ENCODE assay signal across 10 cellular contexts in genomic region chr6:169858293-169858934, GRCh38.
"Had no signal": no experiment of that assay in that cellular context is flagged by ENCODE, and none has a peak within 500 bp of the region (broad histone marks: within the 10 kb centered on the region; RNA-seq: fewer than 3 reads in every experiment).

No MANE protein-coding gene starts in this region.

- H3K9me3 Mint-ChIP-seq: natural killer cell treated with Interleukin-12 subunit alpha and Interleukin-12 subunit beta and Interleukin-15 and Interleukin-18, amount 100 ng/mL, for 72 hours had no signal

- H3K27ac Mint-ChIP-seq: activated CD4-positive, alpha-beta memory T cell treated with anti-CD3 and anti-CD28 coated beads, Interleukin-2, amount 10 ng/mL, durations not matched to agents 7 days and 5 days; activated T-helper 1 cell treated with anti-CD3 and anti-CD28 coated beads, Interleukin-12 subunit alpha, Interleukin-12 subunit beta, Interleukin-2, Interleukin-4 antibody, amounts not matched to agents 30 ng/mL and 10 ng/mL and 1 ng/mL, durations not matched to agents 14 hours and 24 hours and 36 hours; natural killer cell treated with Interleukin-12 subunit alpha and Interleukin-12 subunit beta and Interleukin-15 and Interleukin-18, amount 100 ng/mL, for 72 hours had no signal

- ATAC-seq: gastrocnemius medialis had no signal

- H3K36me3 Mint-ChIP-seq: natural killer cell treated with Interleukin-12 subunit alpha and Interleukin-12 subunit beta and Interleukin-15 and Interleukin-18, amount 100 ng/mL, for 72 hours had no signal

- H3K36me3 ChIP-seq: gastrocnemius medialis, upper lobe of left lung had no signal

- H3K4me3 Mint-ChIP-seq: activated CD4-positive, alpha-beta memory T cell treated with anti-CD3 and anti-CD28 coated beads, Interleukin-2, amount 10 ng/mL, durations not matched to agents 7 days and 5 days; activated T-helper 1 cell treated with anti-CD3 and anti-CD28 coated beads, Interleukin-12 subunit alpha, Interleukin-12 subunit beta, Interleukin-2, Interleukin-4 antibody, amounts not matched to agents 30 ng/mL and 10 ng/mL and 1 ng/mL, durations not matched to agents 14 hours and 24 hours and 36 hours; natural killer cell treated with Interleukin-12 subunit alpha and Interleukin-12 subunit beta and Interleukin-15 and Interleukin-18, amount 100 ng/mL, for 72 hours had no signal

- H3K27ac ChIP-seq: gastrocnemius medialis, hepatocyte, upper lobe of left lung had no signal

- H3K27me3 Mint-ChIP-seq: activated CD4-positive, alpha-beta memory T cell treated with anti-CD3 and anti-CD28 coated beads, Interleukin-2, amount 10 ng/mL, durations not matched to agents 7 days and 5 days had no signal

- H3K4me3 ChIP-seq: gastrocnemius medialis, hepatocyte, upper lobe of left lung had no signal

- DNase-seq: activated naive CD4-positive, alpha-beta T cell; gastrocnemius medialis; kidney glomerular epithelial cell; occipital lobe; stimulated activated CD4-positive, alpha-beta T cell treated with anti-CD3 and anti-CD28 coated beads, Interleukin-4, amount 100 ng/mL, for 4 hours; upper lobe of left lung had no signal

- H3K4me1 ChIP-seq: gastrocnemius medialis had no signal

- H3K9me3 ChIP-seq: gastrocnemius medialis had no signal

- H3K27me3 ChIP-seq: gastrocnemius medialis, hepatocyte, upper lobe of left lung had no signal
